ENCODE assay signal across 2 cellular contexts in genomic region chrX:154751669-154752271, GRCh38.
A peak's percentile ranks its signal among the peaks of the same experiment; 100 is the strongest.
TF ChIP-seq lines count a peak whose summit lies in the region.

No MANE protein-coding gene starts in this region.

TF ChIP-seq in K562, 482 proteins besides CTCF, POLR2A, EP300 and RAD21 (continues in another document):
- TF ChIP-seq ZNF24 (IDR thresholded peaks at IDR 0.05), result no peak
- 0 out of 2 replicates have a peak, but pooled peaks have one; percentile 14 for TF ChIP-seq NR2C2 (CRISPR knock-in tag; IDR thresholded peaks at IDR 0.05)
- TF ChIP-seq NR2C2 (tag; IDR thresholded peaks at IDR 0.05), result peak; percentile 7; the same call in 1 of the 2 replicates
- peak; percentile 80 for TF ChIP-seq NCOR1 (IDR thresholded peaks at IDR 0.05)
- peak in 1 of 2 experiments; percentile 57; a peak in 2 of 4 replicates for TF ChIP-seq TRIM24 (IDR thresholded peaks at IDR 0.05)
- TF ChIP-seq LCOR (CRISPR knock-in tag; IDR thresholded peaks at IDR 0.05), result peak; percentile 62; the same call in 1 of the 2 replicates
- no peak for TF ChIP-seq SMARCA5 (IDR thresholded peaks at IDR 0.05)
- TF ChIP-seq, protein P1, sequence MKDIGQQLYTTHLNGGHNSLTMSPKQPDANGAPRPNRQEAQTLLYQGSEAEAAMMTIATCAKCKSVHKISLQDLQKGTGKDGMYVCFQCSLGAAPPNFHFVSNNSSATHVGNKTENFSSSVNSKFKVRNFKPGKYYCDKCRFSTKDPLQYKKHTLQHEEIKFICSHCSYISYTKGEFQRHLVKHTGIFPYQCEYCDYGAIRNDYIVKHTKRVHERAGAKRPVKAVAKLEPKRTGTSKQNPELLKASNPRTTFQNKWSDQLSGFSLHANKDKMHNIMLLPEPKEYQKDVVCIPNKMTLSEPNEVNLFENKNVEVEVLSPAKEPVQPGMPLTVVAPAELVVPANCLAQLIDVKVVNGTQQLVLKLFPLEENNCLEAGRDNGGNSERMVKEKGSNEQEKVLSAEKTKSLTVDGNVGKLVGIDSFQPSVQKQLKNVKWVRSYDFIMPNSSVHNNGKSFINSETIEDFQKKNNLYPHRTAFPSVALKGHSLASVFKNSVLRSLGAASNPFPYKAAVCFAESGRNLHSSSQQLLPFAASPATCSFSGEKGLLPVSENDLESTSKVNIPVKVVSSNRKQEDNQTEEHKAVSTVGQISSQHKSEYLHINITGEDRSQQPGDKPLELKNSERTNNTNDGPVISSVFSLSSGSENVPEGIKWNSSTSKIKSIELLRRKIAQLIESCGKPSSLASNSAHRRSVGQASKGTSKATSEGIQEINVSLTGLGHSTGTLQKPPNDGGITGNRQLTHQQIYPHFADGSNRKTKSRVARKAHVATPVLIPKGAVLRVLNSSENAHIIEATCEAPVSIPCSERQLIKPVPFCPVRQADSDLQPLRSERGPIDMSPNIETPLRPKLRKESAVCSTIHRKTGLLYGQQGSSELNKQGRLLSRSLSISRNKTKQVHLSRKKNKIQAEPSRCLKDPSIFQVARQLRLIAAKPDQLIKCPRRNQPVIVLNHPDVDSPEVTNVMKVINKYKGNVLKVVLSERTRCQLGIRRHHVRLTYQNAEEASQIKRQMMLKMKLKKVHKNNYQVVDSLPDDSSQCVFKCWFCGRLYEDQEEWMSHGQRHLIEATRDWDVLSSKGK (CRISPR knock-in tag; IDR thresholded peaks at IDR 0.05), result no peak
- TF ChIP-seq NCOA1 (IDR thresholded peaks at IDR 0.05; ENCODE audit: low read depth), result 0 out of 2 replicates have a peak, but pooled peaks have one; percentile 46
- peak; percentile 76 for TF ChIP-seq SMARCA4 (IDR thresholded peaks at IDR 0.05)
- peak in 1 of 2 experiments; percentile 86; a peak in 2 of 4 replicates for TF ChIP-seq RCOR1 (IDR thresholded peaks at IDR 0.05; ENCODE audit: borderline replicate concordance in 1 of 2, low read depth in 2 of 2, low read length in 2 of 2)
- peak; percentile 50 to 63; a peak in 3 of 4 replicates for TF ChIP-seq NRF1 (conservative IDR thresholded peaks at IDR 0.05 in 1 of 2, IDR thresholded peaks at IDR 0.05 in 1 of 2)
- peak; percentile 33; the same call in 1 of the 2 replicates for TF ChIP-seq C11orf30 (IDR thresholded peaks at IDR 0.05; ENCODE audit: low read depth)
- TF ChIP-seq NFE2 (IDR thresholded peaks at IDR 0.05; ENCODE audit: low read depth), result no peak
- peak; percentile 83 for TF ChIP-seq GATA2 (CRISPR knock-in tag; IDR thresholded peaks at IDR 0.05)
- no peak for TF ChIP-seq E2F3 (CRISPR knock-in tag; IDR thresholded peaks at IDR 0.05)
- TF ChIP-seq, protein P2, sequence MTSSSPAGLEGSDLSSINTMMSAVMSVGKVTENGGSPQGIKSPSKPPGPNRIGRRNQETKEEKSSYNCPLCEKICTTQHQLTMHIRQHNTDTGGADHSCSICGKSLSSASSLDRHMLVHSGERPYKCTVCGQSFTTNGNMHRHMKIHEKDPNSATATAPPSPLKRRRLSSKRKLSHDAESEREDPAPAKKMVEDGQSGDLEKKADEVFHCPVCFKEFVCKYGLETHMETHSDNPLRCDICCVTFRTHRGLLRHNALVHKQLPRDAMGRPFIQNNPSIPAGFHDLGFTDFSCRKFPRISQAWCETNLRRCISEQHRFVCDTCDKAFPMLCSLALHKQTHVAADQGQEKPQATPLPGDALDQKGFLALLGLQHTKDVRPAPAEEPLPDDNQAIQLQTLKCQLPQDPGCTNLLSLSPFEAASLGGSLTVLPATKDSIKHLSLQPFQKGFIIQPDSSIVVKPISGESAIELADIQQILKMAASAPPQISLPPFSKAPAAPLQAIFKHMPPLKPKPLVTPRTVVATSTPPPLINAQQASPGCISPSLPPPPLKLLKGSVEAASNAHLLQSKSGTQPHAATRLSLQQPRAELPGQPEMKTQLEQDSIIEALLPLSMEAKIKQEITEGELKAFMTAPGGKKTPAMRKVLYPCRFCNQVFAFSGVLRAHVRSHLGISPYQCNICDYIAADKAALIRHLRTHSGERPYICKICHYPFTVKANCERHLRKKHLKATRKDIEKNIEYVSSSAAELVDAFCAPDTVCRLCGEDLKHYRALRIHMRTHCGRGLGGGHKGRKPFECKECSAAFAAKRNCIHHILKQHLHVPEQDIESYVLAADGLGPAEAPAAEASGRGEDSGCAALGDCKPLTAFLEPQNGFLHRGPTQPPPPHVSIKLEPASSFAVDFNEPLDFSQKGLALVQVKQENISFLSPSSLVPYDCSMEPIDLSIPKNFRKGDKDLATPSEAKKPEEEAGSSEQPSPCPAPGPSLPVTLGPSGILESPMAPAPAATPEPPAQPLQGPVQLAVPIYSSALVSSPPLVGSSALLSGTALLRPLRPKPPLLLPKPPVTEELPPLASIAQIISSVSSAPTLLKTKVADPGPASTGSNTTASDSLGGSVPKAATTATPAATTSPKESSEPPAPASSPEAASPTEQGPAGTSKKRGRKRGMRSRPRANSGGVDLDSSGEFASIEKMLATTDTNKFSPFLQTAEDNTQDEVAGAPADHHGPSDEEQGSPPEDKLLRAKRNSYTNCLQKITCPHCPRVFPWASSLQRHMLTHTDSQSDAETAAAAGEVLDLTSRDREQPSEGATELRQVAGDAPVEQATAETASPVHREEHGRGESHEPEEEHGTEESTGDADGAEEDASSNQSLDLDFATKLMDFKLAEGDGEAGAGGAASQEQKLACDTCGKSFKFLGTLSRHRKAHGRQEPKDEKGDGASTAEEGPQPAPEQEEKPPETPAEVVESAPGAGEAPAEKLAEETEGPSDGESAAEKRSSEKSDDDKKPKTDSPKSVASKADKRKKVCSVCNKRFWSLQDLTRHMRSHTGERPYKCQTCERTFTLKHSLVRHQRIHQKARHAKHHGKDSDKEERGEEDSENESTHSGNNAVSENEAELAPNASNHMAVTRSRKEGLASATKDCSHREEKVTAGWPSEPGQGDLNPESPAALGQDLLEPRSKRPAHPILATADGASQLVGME (CRISPR knock-in tag; IDR thresholded peaks at IDR 0.05), result no peak
- TF ChIP-seq CBFA2T3 (IDR thresholded peaks at IDR 0.05), result peak; percentile 92
- peak; percentile 57; the same call in 1 of the 2 replicates for TF ChIP-seq SMARCC2 (IDR thresholded peaks at IDR 0.05; ENCODE audit: low read depth)
- TF ChIP-seq CHD2 (IDR thresholded peaks at IDR 0.05; ENCODE audit: low read depth, low read length), result no peak
- peak; percentile 62; the same call in 1 of the 2 replicates for TF ChIP-seq FOXM1 (IDR thresholded peaks at IDR 0.05; ENCODE audit: low read depth)
- TF ChIP-seq FOXM1 (CRISPR knock-in tag; IDR thresholded peaks at IDR 0.05; ENCODE audit: low read depth), result no peak
- TF ChIP-seq, protein P3, sequence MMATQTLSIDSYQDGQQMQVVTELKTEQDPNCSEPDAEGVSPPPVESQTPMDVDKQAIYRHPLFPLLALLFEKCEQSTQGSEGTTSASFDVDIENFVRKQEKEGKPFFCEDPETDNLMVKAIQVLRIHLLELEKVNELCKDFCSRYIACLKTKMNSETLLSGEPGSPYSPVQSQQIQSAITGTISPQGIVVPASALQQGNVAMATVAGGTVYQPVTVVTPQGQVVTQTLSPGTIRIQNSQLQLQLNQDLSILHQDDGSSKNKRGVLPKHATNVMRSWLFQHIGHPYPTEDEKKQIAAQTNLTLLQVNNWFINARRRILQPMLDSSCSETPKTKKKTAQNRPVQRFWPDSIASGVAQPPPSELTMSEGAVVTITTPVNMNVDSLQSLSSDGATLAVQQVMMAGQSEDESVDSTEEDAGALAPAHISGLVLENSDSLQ (IDR thresholded peaks at IDR 0.05), result peak; percentile 50; the same call in 1 of the 2 replicates

TF ChIP-seq in SK-N-SH, 30 proteins besides CTCF, POLR2A, EP300 and RAD21:
- TF ChIP-seq TCF12 (IDR thresholded peaks at IDR 0.05), result no peak
- TF ChIP-seq, protein P4, sequence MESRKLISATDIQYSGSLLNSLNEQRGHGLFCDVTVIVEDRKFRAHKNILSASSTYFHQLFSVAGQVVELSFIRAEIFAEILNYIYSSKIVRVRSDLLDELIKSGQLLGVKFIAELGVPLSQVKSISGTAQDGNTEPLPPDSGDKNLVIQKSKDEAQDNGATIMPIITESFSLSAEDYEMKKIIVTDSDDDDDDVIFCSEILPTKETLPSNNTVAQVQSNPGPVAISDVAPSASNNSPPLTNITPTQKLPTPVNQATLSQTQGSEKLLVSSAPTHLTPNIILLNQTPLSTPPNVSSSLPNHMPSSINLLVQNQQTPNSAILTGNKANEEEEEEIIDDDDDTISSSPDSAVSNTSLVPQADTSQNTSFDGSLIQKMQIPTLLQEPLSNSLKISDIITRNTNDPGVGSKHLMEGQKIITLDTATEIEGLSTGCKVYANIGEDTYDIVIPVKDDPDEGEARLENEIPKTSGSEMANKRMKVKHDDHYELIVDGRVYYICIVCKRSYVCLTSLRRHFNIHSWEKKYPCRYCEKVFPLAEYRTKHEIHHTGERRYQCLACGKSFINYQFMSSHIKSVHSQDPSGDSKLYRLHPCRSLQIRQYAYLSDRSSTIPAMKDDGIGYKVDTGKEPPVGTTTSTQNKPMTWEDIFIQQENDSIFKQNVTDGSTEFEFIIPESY (IDR thresholded peaks at IDR 0.05; ENCODE audit: borderline replicate concordance, low read depth), result no peak
- TF ChIP-seq ELF1 (IDR thresholded peaks at IDR 0.05), result no peak
- no peak for TF ChIP-seq NFIC (IDR thresholded peaks at IDR 0.05; ENCODE audit: borderline replicate concordance)
- no peak for TF ChIP-seq MEF2A (IDR thresholded peaks at IDR 0.05; ENCODE audit: borderline replicate concordance, low read depth)
- TF ChIP-seq YY1 (IDR thresholded peaks at IDR 0.05; ENCODE audit: low read depth), result no peak
- TF ChIP-seq, protein P5, sequence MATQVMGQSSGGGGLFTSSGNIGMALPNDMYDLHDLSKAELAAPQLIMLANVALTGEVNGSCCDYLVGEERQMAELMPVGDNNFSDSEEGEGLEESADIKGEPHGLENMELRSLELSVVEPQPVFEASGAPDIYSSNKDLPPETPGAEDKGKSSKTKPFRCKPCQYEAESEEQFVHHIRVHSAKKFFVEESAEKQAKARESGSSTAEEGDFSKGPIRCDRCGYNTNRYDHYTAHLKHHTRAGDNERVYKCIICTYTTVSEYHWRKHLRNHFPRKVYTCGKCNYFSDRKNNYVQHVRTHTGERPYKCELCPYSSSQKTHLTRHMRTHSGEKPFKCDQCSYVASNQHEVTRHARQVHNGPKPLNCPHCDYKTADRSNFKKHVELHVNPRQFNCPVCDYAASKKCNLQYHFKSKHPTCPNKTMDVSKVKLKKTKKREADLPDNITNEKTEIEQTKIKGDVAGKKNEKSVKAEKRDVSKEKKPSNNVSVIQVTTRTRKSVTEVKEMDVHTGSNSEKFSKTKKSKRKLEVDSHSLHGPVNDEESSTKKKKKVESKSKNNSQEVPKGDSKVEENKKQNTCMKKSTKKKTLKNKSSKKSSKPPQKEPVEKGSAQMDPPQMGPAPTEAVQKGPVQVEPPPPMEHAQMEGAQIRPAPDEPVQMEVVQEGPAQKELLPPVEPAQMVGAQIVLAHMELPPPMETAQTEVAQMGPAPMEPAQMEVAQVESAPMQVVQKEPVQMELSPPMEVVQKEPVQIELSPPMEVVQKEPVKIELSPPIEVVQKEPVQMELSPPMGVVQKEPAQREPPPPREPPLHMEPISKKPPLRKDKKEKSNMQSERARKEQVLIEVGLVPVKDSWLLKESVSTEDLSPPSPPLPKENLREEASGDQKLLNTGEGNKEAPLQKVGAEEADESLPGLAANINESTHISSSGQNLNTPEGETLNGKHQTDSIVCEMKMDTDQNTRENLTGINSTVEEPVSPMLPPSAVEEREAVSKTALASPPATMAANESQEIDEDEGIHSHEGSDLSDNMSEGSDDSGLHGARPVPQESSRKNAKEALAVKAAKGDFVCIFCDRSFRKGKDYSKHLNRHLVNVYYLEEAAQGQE (IDR thresholded peaks at IDR 0.05; ENCODE audit: low read depth, low read length), result no peak
- TF ChIP-seq CHD2 (IDR thresholded peaks at IDR 0.05; ENCODE audit: low read length, partially characterized antibody), result no peak
- no peak for TF ChIP-seq MAX (IDR thresholded peaks at IDR 0.05; ENCODE audit: low read depth)
- no peak for TF ChIP-seq TAF1 (IDR thresholded peaks at IDR 0.05; ENCODE audit: borderline replicate concordance, low read depth, low read length)
- TF ChIP-seq SMC3 (IDR thresholded peaks at IDR 0.05; ENCODE audit: low read depth, low read length), result no peak
- no peak for TF ChIP-seq FOXM1 (IDR thresholded peaks at IDR 0.05; ENCODE audit: low read depth)
- TF ChIP-seq RCOR1 (IDR thresholded peaks at IDR 0.05; ENCODE audit: low read length), result no peak
- no peak for TF ChIP-seq PBX3 (IDR thresholded peaks at IDR 0.05)
- no peak for TF ChIP-seq USF1 (IDR thresholded peaks at IDR 0.05; ENCODE audit: borderline replicate concordance, low read depth)
- no peak for TF ChIP-seq POLR2AphosphoS5 (IDR thresholded peaks at IDR 0.05; ENCODE audit: low read depth, low read length)
- no peak for TF ChIP-seq USF2 (IDR thresholded peaks at IDR 0.05; ENCODE audit: borderline replicate concordance, low read depth, low read length)
- TF ChIP-seq FOSL2 (IDR thresholded peaks at IDR 0.05; ENCODE audit: borderline replicate concordance, low read depth), result no peak
- no peak for TF ChIP-seq RFX5 (IDR thresholded peaks at IDR 0.05; ENCODE audit: low read length)
- no peak for TF ChIP-seq RXRA (IDR thresholded peaks at IDR 0.05; ENCODE audit: borderline replicate concordance, low read depth)
TF ChIP-seq in SK-N-SH: peak in this region for 0.
